1 cellular context compared by ENCODE assay signal in genomic region chr1:87330954-87331318, GRCh38.
TF ChIP-seq lines count a peak whose summit lies in the region.

No MANE protein-coding gene starts in this region.

TF ChIP-seq in WTC11, 78 proteins besides CTCF, POLR2A, EP300 and RAD21 (continued from another document):
- TF ChIP-seq NR2C2 (CRISPR knock-in tag; IDR thresholded peaks at IDR 0.05), result no peak
TF ChIP-seq in WTC11: peak in this region for 0.
